ENCODE assay signal across 8 cellular contexts in the genomic region with DNA sequence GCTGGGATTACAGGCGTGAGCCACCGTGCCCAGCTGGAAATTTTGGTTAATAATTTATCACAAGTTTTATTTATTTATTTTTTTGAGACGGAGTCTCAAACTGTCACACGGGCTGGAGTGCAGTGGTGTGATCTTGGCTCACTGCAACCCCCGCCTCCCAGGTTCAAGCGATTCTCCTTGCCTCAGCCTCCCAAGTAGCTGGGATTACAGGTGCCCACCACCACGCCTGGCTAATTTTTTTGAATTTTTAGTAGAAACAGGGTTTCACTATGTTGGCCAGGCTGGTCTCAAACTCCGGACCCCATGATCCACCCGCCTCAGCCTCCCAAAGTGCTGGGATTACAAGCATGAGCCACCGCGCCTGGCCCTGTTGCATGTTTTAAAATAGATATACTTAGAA. TPM values are rescaled to one million over a fixed set of nuclear protein-coding genes. Genes with fewer than 3 reads are reported as not detected.
DNase-seq lines count a peak whose midpoint lies in the region; ATAC-seq, FAIRE-seq and TF ChIP-seq lines count a peak whose summit lies in the region.
"Not testable (repeated sequence)": the region's sequence is repeated elsewhere in the genome, so short reads cannot be mapped to it uniquely, and the experiment has no call there.

No MANE protein-coding gene starts in this region.

- not testable (repeated sequence) for H3K9me3 Mint-ChIP-seq in activated CD4-positive, alpha-beta T cell treated with anti-CD3 and anti-CD28 coated beads for 36 hours (ENCODE audit: low read depth); activated naive CD4-positive, alpha-beta T cell treated with anti-CD3 and anti-CD28 coated beads, Interleukin-2, amount 50 U/mL, for 72 hours; naive thymus-derived CD4-positive, alpha-beta T cell; stimulated activated naive CD8-positive, alpha-beta T cell treated with anti-CD3 and anti-CD28 coated beads, Interleukin-15, Interleukin-2, amounts not matched to agents 100 ng/mL and 50 ng/mL, for 24 hours

- dilution Hi-C loops in endothelial cell of umbilical vein (cut with MboI; ENCODE audit: extremely low pct_ligation_motif_present, low sequenced_read_pairs), result not testable (repeated sequence)

- H3K36me3 Mint-ChIP-seq in activated CD4-positive, alpha-beta T cell treated with anti-CD3 and anti-CD28 coated beads for 36 hours (ENCODE audit: low read depth), result peaks cover 23% of the 10 kb centered on the region
- H3K36me3 Mint-ChIP-seq in activated naive CD4-positive, alpha-beta T cell treated with anti-CD3 and anti-CD28 coated beads, Interleukin-2, amount 50 U/mL, for 72 hours, result peaks cover 23 to 26% of the 10 kb centered on the region in 2 donors
- H3K36me3 Mint-ChIP-seq in naive thymus-derived CD4-positive, alpha-beta T cell, result not testable (repeated sequence)
- peaks cover 28% of the 10 kb centered on the region for H3K36me3 Mint-ChIP-seq in stimulated activated naive CD8-positive, alpha-beta T cell treated with anti-CD3 and anti-CD28 coated beads, Interleukin-15, Interleukin-2, amounts not matched to agents 100 ng/mL and 50 ng/mL, for 24 hours (ENCODE audit: low read depth)

- H3K4me3 ChIP-seq in BLaER1 (peak overlapping the region; percentile 75), HAP-1 (peak overlapping the region; percentile 89), OCI-LY1 (ENCODE audit: low read depth, low read length, poor library complexity, severe bottlenecking) (peak overlapping the region; percentile 79)
- not testable (repeated sequence) for H3K4me3 ChIP-seq in endothelial cell of umbilical vein (replicated peaks in 1 of 3; ENCODE audit: insufficient read depth in 1 of 3, low read depth in 1 of 3, low read length in 3 of 3); naive thymus-derived CD4-positive, alpha-beta T cell (ENCODE audit: low read length)

- TF ChIP-seq CTCF in OCI-LY1 (IDR thresholded peaks at IDR 0.05; ENCODE audit: low read length); endothelial cell of umbilical vein (IDR thresholded peaks at IDR 0.05; ENCODE audit: extremely low read depth in 1 of 2, insufficient read depth in 1 of 2, low read depth in 1 of 2, low read length in 2 of 2): not testable (repeated sequence)

- peaks cover 48% of the 10 kb centered on the region for H3K4me1 ChIP-seq in BLaER1
- H3K4me1 ChIP-seq in HAP-1; endothelial cell of umbilical vein (ENCODE audit: control insufficient read depth, extremely low read depth, insufficient read depth, low read length): not testable (repeated sequence)
- H3K4me1 ChIP-seq in OCI-LY1 (ENCODE audit: insufficient read depth, low read length, severe bottlenecking), result peaks cover 20% of the 10 kb centered on the region
- peaks cover 13 to 18% of the 10 kb centered on the region in 2 donors for H3K4me1 ChIP-seq in naive thymus-derived CD4-positive, alpha-beta T cell (ENCODE audit: control insufficient read depth in 2 of 2, insufficient read depth in 2 of 2, low read length in 2 of 2)

- H3K9ac ChIP-seq in BLaER1 (peak overlapping the region; percentile 94), OCI-LY1 (ENCODE audit: low read length) (peak overlapping the region; percentile 92; the same call in 1 of the 2 replicates)
- not testable (repeated sequence) for H3K9ac ChIP-seq in endothelial cell of umbilical vein (replicated peaks; ENCODE audit: extremely low read depth, insufficient read depth, low read length)

- peaks cover 59% of the 10 kb centered on the region for H4K20me1 ChIP-seq in BLaER1
- not testable (repeated sequence) for H4K20me1 ChIP-seq in OCI-LY1 (ENCODE audit: insufficient read depth, low read length); endothelial cell of umbilical vein (replicated peaks; ENCODE audit: control insufficient read depth, extremely low read depth, insufficient read depth, low read length)

- ATAC-seq in activated CD4-positive, alpha-beta T cell treated with anti-CD3 and anti-CD28 coated beads for 36 hours; activated naive CD4-positive, alpha-beta T cell treated with anti-CD3 and anti-CD28 coated beads, Interleukin-2, amount 50 U/mL, for 72 hours; naive thymus-derived CD4-positive, alpha-beta T cell: not testable (repeated sequence)

- H3K79me2 ChIP-seq in OCI-LY1 (ENCODE audit: insufficient read depth, low read length), result peaks cover 67% of the 10 kb centered on the region
- peaks cover 61% of the 10 kb centered on the region for H3K79me2 ChIP-seq in endothelial cell of umbilical vein (ENCODE audit: control insufficient read depth, insufficient read depth, low read length)

- H3K27me3 ChIP-seq in BLaER1; HAP-1 (ENCODE audit: low read depth); OCI-LY1 (ENCODE audit: insufficient read depth, low read length); endothelial cell of umbilical vein (ENCODE audit: control insufficient read depth in 2 of 2, insufficient read depth in 2 of 2, low read length in 2 of 2); naive thymus-derived CD4-positive, alpha-beta T cell (ENCODE audit: control insufficient read depth in 2 of 2, insufficient read depth in 2 of 2, low read length in 2 of 2): not testable (repeated sequence)

- H3F3A ChIP-seq in OCI-LY1 (ENCODE audit: insufficient read depth, low read length), result not testable (repeated sequence)

- peak overlapping the region; percentile 95 for H3K27ac ChIP-seq in BLaER1
- H3K27ac ChIP-seq in OCI-LY1 (ENCODE audit: low read depth, low read length, poor library complexity, severe bottlenecking); endothelial cell of umbilical vein (ENCODE audit: insufficient read depth, low read depth, low read length): not testable (repeated sequence)
- H3K27ac ChIP-seq in naive thymus-derived CD4-positive, alpha-beta T cell (ENCODE audit: low read depth, low read length), result peak overlapping the region; percentile 95

- peaks cover 38% of the 10 kb centered on the region for H3K4me1 Mint-ChIP-seq in activated CD4-positive, alpha-beta T cell treated with anti-CD3 and anti-CD28 coated beads for 36 hours
- peaks cover 24 to 66% (median 52%) of the 10 kb centered on the region in 7 donors for H3K4me1 Mint-ChIP-seq in naive thymus-derived CD4-positive, alpha-beta T cell
- peaks cover 43% of the 10 kb centered on the region for H3K4me1 Mint-ChIP-seq in stimulated activated naive CD8-positive, alpha-beta T cell treated with anti-CD3 and anti-CD28 coated beads, Interleukin-15, Interleukin-2, amounts not matched to agents 100 ng/mL and 50 ng/mL, for 24 hours (ENCODE audit: low read depth)

- intact Hi-C loops in activated CD4-positive, alpha-beta T cell treated with anti-CD3 and anti-CD28 coated beads for 36 hours (cut with DNase I, micrococcal nuclease); endothelial cell of umbilical vein (cut with micrococcal nuclease): not testable (repeated sequence)
- intact Hi-C loops in naive thymus-derived CD4-positive, alpha-beta T cell (cut with micrococcal nuclease), result loop anchor here (5.0 to 10.0 kb wide), 4 partner anchors 242 to 928 kb away; a partner anchor contains a TSS

- H3K4me2 ChIP-seq in BLaER1 (peak overlapping the region; percentile 91), OCI-LY1 (ENCODE audit: low read length) (peak overlapping the region; percentile 93), endothelial cell of umbilical vein (ENCODE audit: insufficient read depth, low read length) (peak overlapping the region; percentile 83)

- not testable (repeated sequence) for H3K9me3 ChIP-seq in BLaER1; HAP-1; OCI-LY1 (ENCODE audit: low read length); endothelial cell of umbilical vein (replicated peaks; ENCODE audit: control insufficient read depth, insufficient read depth, low read length); naive thymus-derived CD4-positive, alpha-beta T cell (ENCODE audit: control insufficient read depth in 2 of 3, low read length in 3 of 3)

- H3K9me2 ChIP-seq in OCI-LY1 (ENCODE audit: low read depth, low read length), result not testable (repeated sequence)

- DNase-seq in HAP-1 (ENCODE audit: low spot score in 2 of 2); activated CD4-positive, alpha-beta T cell treated with anti-CD3 and anti-CD28 coated beads for 36 hours; activated naive CD4-positive, alpha-beta T cell treated with anti-CD3 and anti-CD28 coated beads, Interleukin-2, amount 50 U/mL, for 72 hours (ENCODE audit: low spot score in 2 of 2); endothelial cell of umbilical vein (ENCODE audit: low read depth, low spot score); naive thymus-derived CD4-positive, alpha-beta T cell: not testable (repeated sequence)

- peak overlapping the region; percentile 98 for H3K27ac Mint-ChIP-seq in activated CD4-positive, alpha-beta T cell treated with anti-CD3 and anti-CD28 coated beads for 36 hours
- H3K27ac Mint-ChIP-seq in activated naive CD4-positive, alpha-beta T cell treated with anti-CD3 and anti-CD28 coated beads, Interleukin-2, amount 50 U/mL, for 72 hours, result peak overlapping the region; percentile 93 to 99
- H3K27ac Mint-ChIP-seq in naive thymus-derived CD4-positive, alpha-beta T cell, result peak overlapping the region in 7 of 9 donors; percentile 94 to 99 (median 97)
- H3K27ac Mint-ChIP-seq in stimulated activated naive CD8-positive, alpha-beta T cell treated with anti-CD3 and anti-CD28 coated beads, Interleukin-15, Interleukin-2, amounts not matched to agents 100 ng/mL and 50 ng/mL, for 24 hours, result peak overlapping the region; percentile 97

- in situ Hi-C loops in HAP-1 (cut with MboI; ENCODE audit: low sequenced_read_pairs), result not testable (repeated sequence)

- not testable (repeated sequence) for H3K27me3 Mint-ChIP-seq in activated CD4-positive, alpha-beta T cell treated with anti-CD3 and anti-CD28 coated beads for 36 hours; naive thymus-derived CD4-positive, alpha-beta T cell; stimulated activated naive CD8-positive, alpha-beta T cell treated with anti-CD3 and anti-CD28 coated beads, Interleukin-15, Interleukin-2, amounts not matched to agents 100 ng/mL and 50 ng/mL, for 24 hours

- POLR2A ChIA-PET in activated CD4-positive, alpha-beta T cell treated with anti-CD3 and anti-CD28 coated beads for 36 hours (lab: Charles Lee); endothelial cell of umbilical vein (lab: Charles Lee): not testable (repeated sequence)
- POLR2A ChIA-PET in naive thymus-derived CD4-positive, alpha-beta T cell (lab: Charles Lee), result interaction anchor here (0.9 to 3.6 kb wide), 5 partner anchors 11 to 146 kb away, joined by 3 to 30 read pairs (median 29); a partner anchor contains a TSS

- peak overlapping the region; percentile 98 for H3K4me3 Mint-ChIP-seq in activated CD4-positive, alpha-beta T cell treated with anti-CD3 and anti-CD28 coated beads for 36 hours
- H3K4me3 Mint-ChIP-seq in naive thymus-derived CD4-positive, alpha-beta T cell, result peak overlapping the region; percentile 90 to 100 (median 96)
- peak overlapping the region; percentile 97 for H3K4me3 Mint-ChIP-seq in stimulated activated naive CD8-positive, alpha-beta T cell treated with anti-CD3 and anti-CD28 coated beads, Interleukin-15, Interleukin-2, amounts not matched to agents 100 ng/mL and 50 ng/mL, for 24 hours

- TF ChIP-seq POLR2A in endothelial cell of umbilical vein (IDR thresholded peaks at IDR 0.05; ENCODE audit: low read depth, low read length), result not testable (repeated sequence)

- not testable (repeated sequence) for H3K9me1 ChIP-seq in endothelial cell of umbilical vein (replicated peaks; ENCODE audit: control insufficient read depth, extremely low read depth, insufficient read depth, low read length)

- not testable (repeated sequence) for FAIRE-seq in endothelial cell of umbilical vein (lab: Jason Lieb, UNC)

- CTCF ChIA-PET in activated CD4-positive, alpha-beta T cell treated with anti-CD3 and anti-CD28 coated beads for 36 hours (lab: Charles Lee), result interaction anchor here (0.9 to 3.8 kb wide), 4 partner anchors 11 to 757 kb away, joined by 3 to 24 read pairs (median 10); a partner anchor contains a TSS
- CTCF ChIA-PET in endothelial cell of umbilical vein (lab: Charles Lee), result interaction anchor here (1.4 to 3.2 kb wide), 2 partner anchors 10 to 20 kb away, joined by 4 to 28 read pairs; no protein-coding TSS in a partner anchor
- CTCF ChIA-PET in naive thymus-derived CD4-positive, alpha-beta T cell (lab: Charles Lee), result interaction anchor here (1.1 kb wide), 1 partner anchor 10 kb away, joined by 3 read pairs; no protein-coding TSS in a partner anchor

- not testable (repeated sequence) for BruUV-seq in endothelial cell of umbilical vein (replicated peaks; lab: Mats Ljungman, UMichigan)

- H3K36me3 ChIP-seq in BLaER1, result peaks cover 25% of the 10 kb centered on the region
- H3K36me3 ChIP-seq in HAP-1 (replicated peaks), result peaks cover 13% of the 10 kb centered on the region; the same call in 1 of the 2 replicates
- H3K36me3 ChIP-seq in OCI-LY1 (ENCODE audit: insufficient read depth, low read length), result peaks cover 14% of the 10 kb centered on the region
- H3K36me3 ChIP-seq in endothelial cell of umbilical vein (ENCODE audit: control insufficient read depth in 2 of 2, extremely low read depth in 1 of 2, insufficient read depth in 2 of 2, low read length in 2 of 2); naive thymus-derived CD4-positive, alpha-beta T cell (ENCODE audit: control insufficient read depth in 2 of 3, insufficient read depth in 3 of 3, low read length in 3 of 3): not testable (repeated sequence)

- H2AFZ ChIP-seq in OCI-LY1 (ENCODE audit: low read length); endothelial cell of umbilical vein (ENCODE audit: low read depth, low read length): not testable (repeated sequence)

RNA-seq across cellular contexts. Expression of a gene that starts 1.8 kb away (rescaled TPM):
- 100 to 1,000 TPM; 275 to 281 TPM for total RNA-seq in activated CD4-positive, alpha-beta T cell treated with anti-CD3 and anti-CD28 coated beads for 36 hours
- 100 to 1,000 TPM; 193 to 235 TPM for total RNA-seq in activated naive CD4-positive, alpha-beta T cell treated with anti-CD3 and anti-CD28 coated beads, Interleukin-2, amount 50 U/mL, for 72 hours
- 138 TPM in 2 replicates for total RNA-seq in endothelial cell of umbilical vein
- 194 and 206 TPM in 2 replicates for polyA plus RNA-seq in endothelial cell of umbilical vein
- polyA plus RNA-seq in endothelial cell of umbilical vein (2011; cell fraction: cytosol; rRNA removed), result 238 and 250 TPM in 2 replicates
- polyA plus RNA-seq in endothelial cell of umbilical vein (2011; cell fraction: nucleus; rRNA removed), result 68.0 and 77.7 TPM in 2 replicates
- polyA plus RNA-seq in endothelial cell of umbilical vein (2012), result 123 and 128 TPM in 2 replicates
- 98.3 and 109 TPM in 2 replicates for polyA minus RNA-seq in endothelial cell of umbilical vein
- 87.4 TPM for polyA minus RNA-seq in endothelial cell of umbilical vein (2011; cell fraction: cytosol; rRNA and poly(A)+ RNA removed)
- polyA minus RNA-seq in endothelial cell of umbilical vein (2011; cell fraction: nucleus; rRNA and poly(A)+ RNA removed), result 22.5 and 25.4 TPM in 2 replicates
- 100 to 1,000 TPM; 117 to 180 (median 122) TPM for total RNA-seq in naive thymus-derived CD4-positive, alpha-beta T cell
- 100 to 1,000 TPM; 283 to 295 TPM for polyA plus RNA-seq in naive thymus-derived CD4-positive, alpha-beta T cell

RNA-seq across cellular contexts. Expression of a gene that starts 12.4 kb away (rescaled TPM):
- total RNA-seq in activated CD4-positive, alpha-beta T cell treated with anti-CD3 and anti-CD28 coated beads for 36 hours, result 10 to 100 TPM; 31.5 to 36.8 TPM
- total RNA-seq in activated naive CD4-positive, alpha-beta T cell treated with anti-CD3 and anti-CD28 coated beads, Interleukin-2, amount 50 U/mL, for 72 hours, result 10 to 100 TPM; 28.3 to 36.9 TPM
- 0.76 and 1.5 TPM in 2 replicates for total RNA-seq in endothelial cell of umbilical vein
- polyA plus RNA-seq in endothelial cell of umbilical vein, result 1.9 and 2.7 TPM in 2 replicates
- 1.4 and 1.9 TPM in 2 replicates for polyA plus RNA-seq in endothelial cell of umbilical vein (2011; cell fraction: cytosol; rRNA removed)
- 1.4 and 1.9 TPM in 2 replicates for polyA plus RNA-seq in endothelial cell of umbilical vein (2011; cell fraction: nucleus; rRNA removed)
- 1.7 and 2.6 TPM in 2 replicates for polyA plus RNA-seq in endothelial cell of umbilical vein (2012)
- 0.27 and 0.85 TPM in 2 replicates for polyA minus RNA-seq in endothelial cell of umbilical vein
- polyA minus RNA-seq in endothelial cell of umbilical vein (2011; cell fraction: cytosol; rRNA and poly(A)+ RNA removed), result not detected
- not detected in 2 replicates for polyA minus RNA-seq in endothelial cell of umbilical vein (2011; cell fraction: nucleus; rRNA and poly(A)+ RNA removed)
- 10 to 100 TPM; 40.4 to 69.0 (median 61.4) TPM for total RNA-seq in naive thymus-derived CD4-positive, alpha-beta T cell
- polyA plus RNA-seq in naive thymus-derived CD4-positive, alpha-beta T cell, result 100 to 1,000 TPM; 105 to 112 TPM

Comparison
In these comparisons a context has a peak if more than half of its experiments do, and no peak if none do; other contexts are left out.
1. RNA of a gene that starts 12.4 kb away (total RNA-seq): 40.4 to 69.0 TPM in naive thymus-derived CD4-positive, alpha-beta T cell, 28.3 to 36.9 TPM in activated naive CD4-positive, alpha-beta T cell treated with anti-CD3 and anti-CD28 coated beads, Interleukin-2, amount 50 U/mL, for 72 hours and 31.5 to 36.8 TPM in activated CD4-positive, alpha-beta T cell treated with anti-CD3 and anti-CD28 coated beads for 36 hours; 0.76 to 1.5 TPM in endothelial cell of umbilical vein; every median in the first group is over 10 times any median in the second.
2. Peak in every context shown above with its lines, with median percentiles within 50 percentile points of each other: H3K4me2 ChIP-seq, H3K27ac Mint-ChIP-seq and H3K4me3 Mint-ChIP-seq.